Comparison of ENCODE assay signal across 9 cellular contexts in genomic region chr10:43230909-43231522, GRCh38. TPM values are rescaled to one million over a fixed set of nuclear protein-coding genes. Genes with fewer than 3 reads are reported as not detected.
DNase-seq lines count a peak whose midpoint lies in the region; ATAC-seq lines count a peak whose summit lies in the region.
"Had no signal": no experiment of that assay in that cellular context is flagged by ENCODE, and none has a peak within 500 bp of the region (broad histone marks: within the 10 kb centered on the region; RNA-seq: fewer than 3 reads in every experiment).

No MANE protein-coding gene starts in this region.

- DNase-seq in 8988T (peak; percentile 8), naive B cell (no peak), OCI-M2 (lab: John Stamatoyannopoulos, UW; ENCODE audit: unreplicated experiment) (no peak)
- peak; percentile 9 for DNase-seq in activated CD8-positive, alpha-beta memory T cell treated with anti-CD3 and anti-CD28 coated beads, Interleukin-2, amount 50 U/mL, for 4 hours
- no peak for DNase-seq in effector CD4-positive, alpha-beta T cell
- DNase-seq: NCI-H1105 had no signal

- H3K27me3 Mint-ChIP-seq in naive B cell = peaks cover 27 to 34% (median 30%) of the 10 kb centered on the region in 3 donors

- peak overlapping the region in 6 of 8 donors; percentile 25 to 73 (median 60) for H3K4me3 Mint-ChIP-seq in naive B cell

- H3K9me3 Mint-ChIP-seq in naive B cell = no peaks in the 10 kb centered on the region

- H3K27ac Mint-ChIP-seq in naive B cell = peak overlapping the region in 2 of 6 donors; percentile 56 to 67

- ATAC-seq in GM18907 (IDR thresholded peaks at IDR 0.05; ENCODE audit: unreplicated experiment) (peak; percentile 23), naive B cell (ENCODE audit: low read depth in 2 of 2) (peak; percentile 4 to 7), HG02623 (IDR thresholded peaks at IDR 0.05; ENCODE audit: unreplicated experiment) (no peak), HG03439 (IDR thresholded peaks at IDR 0.05; ENCODE audit: unreplicated experiment) (no peak)

- no peaks in the 10 kb centered on the region for H3K36me3 Mint-ChIP-seq in naive B cell

- H3K4me1 Mint-ChIP-seq in naive B cell = peaks cover 21 to 28% (median 25%) of the 10 kb centered on the region in 3 donors

RNA-seq across cellular contexts. Expression of gene RASGEF1A, which starts 35.8 kb away (rescaled TPM):
- polyA plus RNA-seq in naive B cell (ENCODE audit: low read depth in 6 of 6) = under 1 TPM in 5 of 6 donors, not detected in 1; 0.21 to 0.73 (median 0.37) TPM

Comparison
In these comparisons a context has a peak if more than half of its experiments do, and no peak if none do; other contexts are left out.
1. DNase-seq: peak in 8988T (single experiment) and activated CD8-positive, alpha-beta memory T cell treated with anti-CD3 and anti-CD28 coated beads, Interleukin-2, amount 50 U/mL, for 4 hours (single experiment); none in naive B cell (single experiment), OCI-M2 (single experiment) and effector CD4-positive, alpha-beta T cell (single experiment).
2. ATAC-seq: peak in GM18907 (single experiment) and naive B cell (2 of 2); none in HG02623 (single experiment) and HG03439 (single experiment).